11 cellular contexts compared by ENCODE assay signal in the genomic region with DNA sequence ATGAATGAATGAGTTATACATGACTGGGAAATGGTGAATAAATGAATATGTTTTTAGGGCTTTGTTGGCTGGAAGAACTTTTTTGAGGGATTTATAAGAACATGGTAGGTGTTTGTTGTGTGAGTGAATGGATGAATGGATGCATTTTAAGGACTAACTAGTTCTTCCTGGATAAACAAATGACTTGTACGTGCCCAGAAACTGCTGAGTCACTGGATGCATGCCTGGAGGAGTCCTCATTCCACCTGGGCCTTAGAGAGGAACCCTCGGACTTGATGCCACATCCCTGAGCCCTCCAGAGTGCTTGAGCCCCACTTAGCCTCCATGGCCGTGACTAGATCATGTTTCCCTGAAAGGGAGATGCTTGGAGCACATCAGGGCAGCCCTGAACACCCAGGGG.
DNase-seq lines count a peak whose midpoint lies in the region; ATAC-seq and TF ChIP-seq lines count a peak whose summit lies in the region.
"Had no signal": no experiment of that assay in that cellular context is flagged by ENCODE, and none has a peak within 500 bp of the region (broad histone marks: within the 10 kb centered on the region; RNA-seq: fewer than 3 reads in every experiment).

No MANE protein-coding gene starts in this region.

- DNase-seq in A172 (ENCODE audit: low spot score) (peak; percentile 70), SHP77 (lab: John Stamatoyannopoulos, UW) (peak; percentile 51 to 62), fibroblast of pulmonary artery (ENCODE audit: low read depth) (peak; percentile 60), ovary (no peak), posterior cingulate gyrus (no peak)
- no peak for DNase-seq in stimulated activated naive CD4-positive, alpha-beta T cell (lab: John Stamatoyannopoulos, UW)
- DNase-seq: hippocampal formation, NCI-H526 treated with DMSO at 0.1 percent for 48 hours had no signal

- TF ChIP-seq CTCF in HEK293 (tag by site-specific recombination; IDR thresholded peaks at IDR 0.05) (no peak), fibroblast of pulmonary artery (IDR thresholded peaks at IDR 0.05; ENCODE audit: low read length, missing control alignments) (no peak), ovary (IDR thresholded peaks at IDR 0.05) (no peak)

- H3K27ac ChIP-seq in HEK293 (ENCODE audit: extremely low read depth, low read depth, low read length) (no peak overlapping the region), ovary (no peak overlapping the region)

- H3K4me1 ChIP-seq in HEK293 (ENCODE audit: control insufficient read depth, insufficient read depth, low read length) (no peaks in the 10 kb centered on the region), ovary (ENCODE audit: insufficient read depth) (no peaks in the 10 kb centered on the region)

- no peaks in the 10 kb centered on the region for H3K27me3 ChIP-seq in ovary

- H3K4me3 ChIP-seq in HEK293 (ENCODE audit: low read depth, low read length) = no peak overlapping the region
- H3K4me3 ChIP-seq in fibroblast of pulmonary artery (replicated peaks; ENCODE audit: low read depth, low read length) = no peak overlapping the region
- no peak overlapping the region for H3K4me3 ChIP-seq in ovary
- H3K4me3 ChIP-seq: GM12878 had no signal

- no peak for ATAC-seq in HG02938 (IDR thresholded peaks at IDR 0.05; ENCODE audit: unreplicated experiment)
- ATAC-seq: GM12878 had no signal

- H3K36me3 ChIP-seq in HEK293 (ENCODE audit: control insufficient read depth in 2 of 2, insufficient read depth in 1 of 2, low read length in 2 of 2) = peaks cover 0 to 6% of the 10 kb centered on the region in 2 experiments; a peak in 1 of 3 replicates
- H3K36me3 ChIP-seq in ovary = no peaks in the 10 kb centered on the region

- H3K9me3 ChIP-seq in HEK293 (ENCODE audit: control insufficient read depth, insufficient read depth, low read depth, low read length) (no peaks in the 10 kb centered on the region), ovary (no peaks in the 10 kb centered on the region)

- TF ChIP-seq EP300 in ovary (IDR thresholded peaks at IDR 0.05) = no peak

- POLR2A ChIA-PET in HEK293 (lab: Yijun Ruan, JAX) = no interaction called here

- WGBS in ovary, 3 donors = 65 to 72% (median 65%) methylated on average over 3 of the region's 3 CpGs

- no peak for TF ChIP-seq POLR2A in ovary (IDR thresholded peaks at IDR 0.05)

- intact Hi-C loops in ovary (cut with DNase I) = no loop called here
- intact Hi-C loops in posterior cingulate gyrus (cut with DNase I) = no loop called here

- CTCF ChIA-PET in HEK293 (lab: Yijun Ruan, JAX) = interaction anchor here (0.6 kb wide), 1 partner anchor 9 kb away, joined by 3 read pairs; no protein-coding TSS in a partner anchor

TF ChIP-seq in HEK293, 187 proteins besides CTCF, POLR2A, EP300 and RAD21:
- no peak for TF ChIP-seq ZNF660 (tag by site-specific recombination; IDR thresholded peaks at IDR 0.05)
- no peak for TF ChIP-seq ZNF23 (tag by site-specific recombination; IDR thresholded peaks at IDR 0.05; ENCODE audit: borderline replicate concordance)
- TF ChIP-seq ZNF391 (tag by site-specific recombination; IDR thresholded peaks at IDR 0.05; ENCODE audit: borderline replicate concordance, low read depth) = no peak
- 0 out of 2 replicates have a peak, but pooled peaks have one; percentile 15 for TF ChIP-seq ZBTB8A (tag by site-specific recombination; IDR thresholded peaks at IDR 0.05)
- no peak for TF ChIP-seq GLI4 (tag by site-specific recombination; IDR thresholded peaks at IDR 0.05)

Comparison
In these comparisons a context has a peak if more than half of its experiments do, and no peak if none do; other contexts are left out.
1. DNase-seq: peak in A172 (single experiment), SHP77 (2 of 2) and fibroblast of pulmonary artery (single experiment); none in ovary (0 of 5), posterior cingulate gyrus (0 of 10) and stimulated activated naive CD4-positive, alpha-beta T cell (0 of 6).